ENCODE assay signal across 20 cellular contexts in the genomic region with DNA sequence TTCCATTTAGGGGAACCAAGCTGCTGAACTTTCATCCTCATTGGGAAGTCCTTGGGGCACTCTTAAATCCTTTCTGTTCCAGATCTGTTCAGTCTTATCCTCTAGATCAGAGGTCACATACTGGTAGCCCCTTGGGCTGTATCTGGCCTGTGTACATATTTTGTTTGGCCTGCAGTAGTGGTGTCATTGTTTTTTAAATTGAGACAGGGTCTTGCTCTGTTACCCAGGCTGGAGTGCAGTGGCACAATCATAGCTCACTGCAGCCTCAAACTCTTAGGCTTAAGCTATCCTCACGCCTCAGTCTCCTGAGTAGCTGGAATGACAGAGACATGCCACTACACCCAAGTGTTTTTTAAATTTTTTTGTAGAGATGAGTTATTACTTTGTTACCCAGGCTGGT. TPM values are rescaled to one million over a fixed set of nuclear protein-coding genes. Genes with fewer than 3 reads are reported as not detected.
DNase-seq lines count a peak whose midpoint lies in the region; ATAC-seq lines count a peak whose summit lies in the region.
"Had no signal": no experiment of that assay in that cellular context is flagged by ENCODE, and none has a peak within 500 bp of the region (broad histone marks: within the 10 kb centered on the region; RNA-seq: fewer than 3 reads in every experiment).

No MANE protein-coding gene starts in this region.

- H3K27me3 Mint-ChIP-seq in activated naive CD8-positive, alpha-beta T cell = no peaks in the 10 kb centered on the region
- no peaks in the 10 kb centered on the region for H3K27me3 Mint-ChIP-seq in activated naive CD8-positive, alpha-beta T cell treated with anti-CD3 and anti-CD28 coated beads for 36 hours
- H3K27me3 Mint-ChIP-seq in effector memory CD8-positive, alpha-beta T cell = no peaks in the 10 kb centered on the region

- no peak for ATAC-seq in effector memory CD8-positive, alpha-beta T cell (replicated peaks)
- no peak for ATAC-seq in HG02763 (IDR thresholded peaks at IDR 0.05; ENCODE audit: unreplicated experiment)
- ATAC-seq: GM12878 had no signal

- peak overlapping the region; percentile 72 for H3K27ac Mint-ChIP-seq in activated naive CD8-positive, alpha-beta T cell
- H3K27ac Mint-ChIP-seq in activated naive CD8-positive, alpha-beta T cell treated with anti-CD3 and anti-CD28 coated beads for 36 hours = no peak overlapping the region
- peak overlapping the region; percentile 42 to 87 for H3K27ac Mint-ChIP-seq in effector memory CD8-positive, alpha-beta T cell
- H3K27ac Mint-ChIP-seq: nephron had no signal

- peaks cover 2% of the 10 kb centered on the region for H3K36me3 Mint-ChIP-seq in activated naive CD8-positive, alpha-beta T cell
- H3K36me3 Mint-ChIP-seq in activated naive CD8-positive, alpha-beta T cell treated with anti-CD3 and anti-CD28 coated beads for 36 hours = peaks cover 21% of the 10 kb centered on the region
- peaks cover 21% of the 10 kb centered on the region for H3K36me3 Mint-ChIP-seq in effector memory CD8-positive, alpha-beta T cell (ENCODE audit: insufficient read depth)

- DNase-seq in activated naive CD8-positive, alpha-beta T cell treated with anti-CD3 and anti-CD28 coated beads for 36 hours = no peak
- no peak for DNase-seq in effector memory CD8-positive, alpha-beta T cell
- DNase-seq in NCI-H128 (lab: John Stamatoyannopoulos, UW; ENCODE audit: unreplicated experiment) (no peak), NOMO-1 treated with dmso at 0.1 percent for 144 hours (lab: John Stamatoyannopoulos, UW; ENCODE audit: unreplicated experiment) (no peak)
- DNase-seq: activated CD4-positive, CD25-positive, alpha-beta regulatory T cell treated with anti-CD3 and anti-CD28 coated beads, Interleukin-2, amount 50 U/mL, for 72 hours; activated CD8-positive, alpha-beta memory T cell treated with anti-CD3 and anti-CD28 coated beads, Interleukin-2, amount 50 U/mL, for 4 hours; activated gamma-delta T cell; central memory CD4-positive, alpha-beta T cell; DMS79; dorsolateral prefrontal cortex; MM.1S; NCI-H1436 treated with DMSO at 0.1 percent for 48 hours; NCI-H524 treated with DMSO at 0.1 percent for 48 hours; posterior cingulate gyrus; stimulated activated CD8-positive, alpha-beta memory T cell treated with anti-CD3 and anti-CD28 coated beads, Interleukin-4, amount 100 ng/mL, for 48 hours had no signal

- H3K27ac ChIP-seq in KOPT-K1 (ENCODE audit: low read depth, low read length, poor library complexity, severe bottlenecking) = peak overlapping the region; percentile 44
- H3K27ac ChIP-seq: dorsolateral prefrontal cortex had no signal

- no peaks in the 10 kb centered on the region for H3K9me3 Mint-ChIP-seq in activated naive CD8-positive, alpha-beta T cell (ENCODE audit: low read depth)
- H3K9me3 Mint-ChIP-seq in activated naive CD8-positive, alpha-beta T cell treated with anti-CD3 and anti-CD28 coated beads for 36 hours = no peaks in the 10 kb centered on the region
- no peaks in the 10 kb centered on the region for H3K9me3 Mint-ChIP-seq in effector memory CD8-positive, alpha-beta T cell
- H3K9me3 Mint-ChIP-seq: nephron had no signal

- H3K9me3 ChIP-seq in KOPT-K1 (ENCODE audit: insufficient read depth, low read length, poor library complexity, severe bottlenecking) = no peaks in the 10 kb centered on the region

- peaks cover 33% of the 10 kb centered on the region for H3K36me3 ChIP-seq in KOPT-K1 (ENCODE audit: insufficient read depth, low read length)

- peaks cover 92% of the 10 kb centered on the region for H3K4me1 Mint-ChIP-seq in activated naive CD8-positive, alpha-beta T cell (ENCODE audit: low read depth)
- peaks cover 70% of the 10 kb centered on the region for H3K4me1 Mint-ChIP-seq in activated naive CD8-positive, alpha-beta T cell treated with anti-CD3 and anti-CD28 coated beads for 36 hours
- peaks cover 66 to 85% of the 10 kb centered on the region in 2 donors for H3K4me1 Mint-ChIP-seq in effector memory CD8-positive, alpha-beta T cell (ENCODE audit: low read depth in 2 of 2)

- H3K4me3 Mint-ChIP-seq in activated naive CD8-positive, alpha-beta T cell = peak overlapping the region; percentile 65
- H3K4me3 Mint-ChIP-seq in activated naive CD8-positive, alpha-beta T cell treated with anti-CD3 and anti-CD28 coated beads for 36 hours = no peak overlapping the region
- H3K4me3 Mint-ChIP-seq in effector memory CD8-positive, alpha-beta T cell = peak overlapping the region; percentile 64 to 78
- H3K4me3 Mint-ChIP-seq: nephron had no signal

RNA-seq across cellular contexts. Expression of a gene that starts 14.8 kb away (rescaled TPM):
- total RNA-seq in activated naive CD8-positive, alpha-beta T cell treated with anti-CD3 and anti-CD28 coated beads for 36 hours = 100 to 1,000 TPM; 147 to 148 TPM
